ENCODE assay signal across 16 cellular contexts in the genomic region with DNA sequence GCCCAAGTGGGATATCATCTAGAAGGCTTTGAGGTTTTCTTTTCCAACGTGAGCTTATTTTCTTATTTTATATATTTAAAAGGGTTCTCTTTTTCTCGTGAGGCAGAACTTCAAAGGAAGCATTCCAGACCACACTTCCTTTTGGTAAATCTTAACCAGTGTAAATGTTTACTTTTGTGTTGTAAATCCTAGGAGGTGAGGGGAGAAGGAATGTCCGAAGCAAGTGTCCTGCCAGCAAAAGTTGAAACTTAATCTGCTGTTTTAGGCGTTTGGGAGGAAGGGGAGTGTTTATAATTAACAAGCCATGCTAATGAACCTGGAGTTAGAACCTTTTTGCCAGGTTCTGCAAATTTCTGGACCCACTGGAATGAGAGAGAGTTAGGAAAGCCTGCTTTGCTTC. TPM values are rescaled to one million over a fixed set of nuclear protein-coding genes. Genes with fewer than 3 reads are reported as not detected.
DNase-seq lines count a peak whose midpoint lies in the region; ATAC-seq, FAIRE-seq and TF ChIP-seq lines count a peak whose summit lies in the region.
"Had no signal": no experiment of that assay in that cellular context is flagged by ENCODE, and none has a peak within 500 bp of the region (broad histone marks: within the 10 kb centered on the region; RNA-seq: fewer than 3 reads in every experiment).

No MANE protein-coding gene starts in this region.

- TF ChIP-seq EP300 in HepG2 (IDR thresholded peaks at IDR 0.05; ENCODE audit: low read depth in 2 of 2, low read length in 2 of 2) (peak in 1 of 2 experiments; percentile 58; a peak in 2 of 4 replicates), HepG2 (CRISPR knock-in tag; IDR thresholded peaks at IDR 0.05; ENCODE audit: borderline replicate concordance) (no peak)

- H3K36me3 ChIP-seq in HEK293 (ENCODE audit: control insufficient read depth in 2 of 2, insufficient read depth in 1 of 2, low read length in 2 of 2) (no peaks in the 10 kb centered on the region), body of pancreas (replicated peaks in 1 of 2; ENCODE audit: insufficient read depth in 1 of 2, low read depth in 2 of 2) (no peaks in the 10 kb centered on the region), HepG2 (replicated peaks in 1 of 2; ENCODE audit: control insufficient read depth in 1 of 2, insufficient read depth in 2 of 2, low read length in 2 of 2) (no peaks in the 10 kb centered on the region; a peak in 1 of 5 replicates)
- H3K36me3 ChIP-seq: esophagus muscularis mucosa, HAP-1, MG63 had no signal

- TSS peak; percentile 47 for BruUV-seq in HepG2 (replicated peaks; lab: Mats Ljungman, UMichigan)

- 1 to 5% methylated on average over 4 of the region's 4 CpGs for WGBS in body of pancreas, 2 donors
- WGBS in HepG2 (ENCODE audit: low lambda C conversion rate) = 3% methylated on average over 4 of the region's 4 CpGs

- H3K9ac ChIP-seq in HepG2 (ENCODE audit: insufficient read depth, low read depth, low read length) = no peak overlapping the region

- peak in 1 of 4 donors; percentile 30 for DNase-seq in body of pancreas
- DNase-seq in HepG2 (ENCODE audit: low spot score) = peak; percentile 29
- DNase-seq in renal cortical epithelial cell (ENCODE audit: low read depth) = peak; percentile 92
- DNase-seq in AG20443 (ENCODE audit: low spot score) = no peak
- DNase-seq in dorsolateral prefrontal cortex = no peak
- no peak for DNase-seq in AG08396 (ENCODE audit: low spot score)
- DNase-seq: activated CD4-positive, alpha-beta T cell treated with anti-CD3 and anti-CD28 coated beads, Interleukin-2, amount 10 ng/mL, durations not matched to agents 24 days and 14 days; activated naive CD4-positive, alpha-beta T cell; AML-193; MG63; stimulated activated CD4-positive, alpha-beta T cell treated with anti-CD3 and anti-CD28 coated beads, Interleukin-1b, Interleukin-23, amount 100 ng/mL, for 48 hours had no signal

- H3K79me2 ChIP-seq in HepG2 (ENCODE audit: insufficient read depth, low read length) = peaks cover 6% of the 10 kb centered on the region

- TF ChIP-seq POLR2A in body of pancreas (IDR thresholded peaks at IDR 0.05) (no peak), HepG2 (IDR thresholded peaks at IDR 0.05; ENCODE audit: insufficient read depth in 1 of 2, low read depth in 2 of 2, low read length in 2 of 2) (no peak)

- POLR2A ChIA-PET in HEK293 (lab: Yijun Ruan, JAX) (interaction anchor here (1.7 kb wide), 1 partner anchor 11 kb away, joined by 7 read pairs; no protein-coding TSS in a partner anchor), HepG2 (lab: Yijun Ruan, JAX) (interaction anchor here (0.9 to 2.3 kb wide), 4 partner anchors 13 to 37 kb away, joined by 4 to 29 read pairs (median 6); no protein-coding TSS in a partner anchor)

- CTCF ChIA-PET in HEK293 (lab: Yijun Ruan, JAX) = interaction anchor here (0.8 to 1.1 kb wide), 3 partner anchors 11 to 61 kb away, joined by 3 to 4 read pairs (median 3); no protein-coding TSS in a partner anchor
- CTCF ChIA-PET in HepG2 (lab: Yijun Ruan, JAX; ENCODE audit: low intra/inter-chr PET ratio, low total read pairs) = no interaction called here

- no peaks in the 10 kb centered on the region for H3K9me3 ChIP-seq in HEK293 (ENCODE audit: control insufficient read depth, insufficient read depth, low read depth, low read length)
- H3K9me3 ChIP-seq in body of pancreas = no peaks in the 10 kb centered on the region
- H3K9me3 ChIP-seq in HepG2 (ENCODE audit: low read length) = no peaks in the 10 kb centered on the region
- H3K9me3 ChIP-seq: esophagus muscularis mucosa, HAP-1, MG63 had no signal

- H2AFZ ChIP-seq in HepG2 (ENCODE audit: low read length) = no peak overlapping the region

- intact Hi-C loops in body of pancreas (cut with DNase I) (no loop called here), HepG2 (cut with micrococcal nuclease; ENCODE audit: unreplicated experiment) (loop anchor here (2.0 to 5.0 kb wide), 2 partner anchors 15 to 37 kb away; a partner anchor contains a TSS), dorsolateral prefrontal cortex (cut with DNase I) (no loop called here)

- H3K4me1 ChIP-seq in HEK293 (ENCODE audit: control insufficient read depth, insufficient read depth, low read length) (peaks cover 15% of the 10 kb centered on the region), body of pancreas (peaks cover 81% of the 10 kb centered on the region), HepG2 (ENCODE audit: insufficient read depth, low read length) (peaks cover 41% of the 10 kb centered on the region)

- H3K27ac ChIP-seq in HEK293 (ENCODE audit: extremely low read depth, low read depth, low read length) (no peak overlapping the region), body of pancreas (peak overlapping the region; percentile 67 to 92 (median 80)), HepG2 (ENCODE audit: extremely low read length, insufficient read depth, low read length) (peak overlapping the region; percentile 62), dorsolateral prefrontal cortex (peak overlapping the region in 4 of 59 donors; percentile 11 to 36 (median 22))
- H3K27ac ChIP-seq: esophagus muscularis mucosa, SK-N-MC had no signal

- no peaks in the 10 kb centered on the region for H3K27me3 ChIP-seq in body of pancreas
- no peaks in the 10 kb centered on the region for H3K27me3 ChIP-seq in HepG2 (ENCODE audit: control insufficient read depth in 1 of 2, insufficient read depth in 2 of 2, low read length in 2 of 2)
- H3K27me3 ChIP-seq in dorsolateral prefrontal cortex = no peaks in the 10 kb centered on the region
- H3K27me3 ChIP-seq: esophagus muscularis mucosa, MG63 had no signal

- peak; percentile 64 for FAIRE-seq in HepG2 (lab: Jason Lieb, UNC)

- H4K20me1 ChIP-seq in HepG2 (ENCODE audit: insufficient read depth, low read length) = no peaks in the 10 kb centered on the region

- TF ChIP-seq CTCF in HEK293 (tag by site-specific recombination; IDR thresholded peaks at IDR 0.05) (no peak), body of pancreas (IDR thresholded peaks at IDR 0.05) (no peak), HepG2 (CRISPR knock-in tag; IDR thresholded peaks at IDR 0.05) (no peak), dorsolateral prefrontal cortex (IDR thresholded peaks at IDR 0.05 in 54 of 56, conservative IDR thresholded peaks at IDR 0.05 in 2 of 56; ENCODE audit: low read depth in 1 of 56, partially characterized antibody in 56 of 56) (no peak)

- peak overlapping the region; percentile 71 for H3K4me2 ChIP-seq in HepG2 (ENCODE audit: low read depth, low read length)

- ATAC-seq in body of pancreas (peak; percentile 49), HepG2 (peak; percentile 15; the same call in 2 of the 3 replicates), HG03442 (IDR thresholded peaks at IDR 0.05; ENCODE audit: unreplicated experiment) (no peak)

- no peak overlapping the region for H3K4me3 ChIP-seq in HEK293 (ENCODE audit: low read depth, low read length)
- H3K4me3 ChIP-seq in body of pancreas = no peak overlapping the region
- peak overlapping the region in 2 of 3 experiments; percentile 24 to 53; a peak in 2 of 6 replicates for H3K4me3 ChIP-seq in HepG2 (replicated peaks in 1 of 3; ENCODE audit: insufficient read depth in 1 of 3, low read depth in 2 of 3, low read length in 3 of 3)
- H3K4me3 ChIP-seq in dorsolateral prefrontal cortex = no peak overlapping the region
- H3K4me3 ChIP-seq: esophagus muscularis mucosa, HAP-1, MG63, SK-N-MC had no signal

- in situ Hi-C loops in HepG2 (cut with HindIII; ENCODE audit: extremely low pct_ligation_motif_present, low pct_unique_long_range_greater_than_20kb) = no loop called here

- no peak for TF ChIP-seq RAD21 in HepG2 (CRISPR knock-in tag; IDR thresholded peaks at IDR 0.05)

TF ChIP-seq in HEK293, 187 proteins besides CTCF, POLR2A, EP300 and RAD21 (continues in another document):
- TF ChIP-seq, protein P1, sequence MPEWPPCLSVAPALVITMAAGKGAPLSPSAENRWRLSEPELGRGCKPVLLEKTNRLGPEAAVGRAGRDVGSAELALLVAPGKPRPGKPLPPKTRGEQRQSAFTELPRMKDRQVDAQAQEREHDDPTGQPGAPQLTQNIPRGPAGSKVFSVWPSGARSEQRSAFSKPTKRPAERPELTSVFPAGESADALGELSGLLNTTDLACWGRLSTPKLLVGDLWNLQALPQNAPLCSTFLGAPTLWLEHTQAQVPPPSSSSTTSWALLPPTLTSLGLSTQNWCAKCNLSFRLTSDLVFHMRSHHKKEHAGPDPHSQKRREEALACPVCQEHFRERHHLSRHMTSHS (tag by site-specific recombination; IDR thresholded peaks at IDR 0.05) = no peak

TF ChIP-seq in HepG2, 621 proteins besides CTCF, POLR2A, EP300 and RAD21 (continues in another document):
- peak; percentile 81 for TF ChIP-seq SIX1 (CRISPR knock-in tag; IDR thresholded peaks at IDR 0.05; ENCODE audit: borderline replicate concordance)

RNA-seq across cellular contexts. Expression of a gene that starts 37.9 kb away (rescaled TPM):
- 10 to 100 TPM; 40.0 to 49.4 TPM for total RNA-seq in body of pancreas
- 17.3 and 17.9 TPM in 2 replicates for total RNA-seq in HepG2 (2016; rRNA removed; fragmentation: Illumina TruSeq; extraction: Trizol)
- total RNA-seq in HepG2 (2016; cell fraction: cytosol; rRNA removed; fragmentation: Illumina TruSeq; extraction: Trizol; ENCODE audit: low read depth) = 3.2 and 4.1 TPM in 2 replicates
- 16.2 and 18.5 TPM in 2 replicates for total RNA-seq in HepG2 (2016; cell fraction: insoluble cytoplasmic fraction; rRNA removed; fragmentation: Illumina TruSeq; extraction: Trizol)
- 11.3 and 13.4 TPM in 2 replicates for total RNA-seq in HepG2 (2016; cell fraction: membrane; rRNA removed; fragmentation: Illumina TruSeq; extraction: Trizol)
- total RNA-seq in HepG2 (2016; cell fraction: nucleus; rRNA removed; fragmentation: Illumina TruSeq; extraction: Trizol) = 11.5 and 19.6 TPM in 2 replicates
- polyA plus RNA-seq in HepG2 (2011; rRNA removed) = 8.3 and 9.3 TPM in 2 replicates
- polyA plus RNA-seq in HepG2 (2011; cell fraction: cytosol; rRNA removed) = 5.7 and 5.8 TPM in 2 replicates
- 9.7 and 10.0 TPM in 2 replicates for polyA plus RNA-seq in HepG2 (2011; cell fraction: nucleus; rRNA removed)
- polyA plus RNA-seq in HepG2 (2012) = 8.6 and 11.5 TPM in 2 replicates
- polyA plus RNA-seq in HepG2 (2016; cell fraction: cytosol; fragmentation: Illumina TruSeq; extraction: Trizol; ENCODE audit: low read depth) = 1.6 and 2.5 TPM in 2 replicates
- polyA plus RNA-seq in HepG2 (2016; cell fraction: insoluble cytoplasmic fraction; fragmentation: Illumina TruSeq; extraction: Trizol; ENCODE audit: low read depth) = 16.5 and 17.8 TPM in 2 replicates
- 7.0 and 8.7 TPM in 2 replicates for polyA plus RNA-seq in HepG2 (2016; cell fraction: membrane; fragmentation: Illumina TruSeq; extraction: Trizol; ENCODE audit: low read depth)
- 16.3 and 18.5 TPM in 2 replicates for polyA plus RNA-seq in HepG2 (2016; cell fraction: nucleus; fragmentation: Illumina TruSeq; extraction: Trizol; ENCODE audit: insufficient read depth, low read depth)
- polyA minus RNA-seq in HepG2 (2011; rRNA and poly(A)+ RNA removed; ENCODE audit: low replicate concordance) = 12.6 and 55.5 TPM in 2 replicates
- 6.4 and 7.6 TPM in 2 replicates for polyA minus RNA-seq in HepG2 (2011; cell fraction: cytosol; rRNA and poly(A)+ RNA removed)
- polyA minus RNA-seq in HepG2 (2011; cell fraction: nucleus; rRNA and poly(A)+ RNA removed) = 12.2 and 12.5 TPM in 2 replicates
- 173 and 319 TPM in 2 replicates for total RNA-seq in renal cortical epithelial cell
- total RNA-seq in dorsolateral prefrontal cortex = 100 to 1,000 TPM in 1 of 120 experiments, 10 to 100 TPM in 119; 35.7 to 130 (median 56.1) TPM

Comparison
In these comparisons a context has a peak if more than half of its experiments do, and no peak if none do; other contexts are left out.
1. H3K4me3 ChIP-seq: peak in HepG2 (2 of 3); none in HEK293 (single experiment), body of pancreas (0 of 2) and dorsolateral prefrontal cortex (0 of 59).
2. DNase-seq: peak in HepG2 (single experiment) and renal cortical epithelial cell (single experiment); none in AG20443 (single experiment), dorsolateral prefrontal cortex (0 of 10) and AG08396 (single experiment).